Comparison of ENCODE assay signal across 8 cellular contexts in genomic region chr3:120741837-120742197, GRCh38. TPM values are rescaled to one million over a fixed set of nuclear protein-coding genes. Genes with fewer than 3 reads are reported as not detected.
A peak's percentile ranks its signal among the peaks of the same experiment; 100 is the strongest.
DNase-seq lines count a peak whose midpoint lies in the region; ATAC-seq and TF ChIP-seq lines count a peak whose summit lies in the region.

No MANE protein-coding gene starts in this region.

- peak overlapping the region; percentile 94; the same call in 1 of the 2 replicates for H3K27ac ChIP-seq in SK-N-MC
- peak overlapping the region; percentile 94 for H3K27ac ChIP-seq in rectal smooth muscle tissue (ENCODE audit: low read depth, low read length)

- H3K9ac ChIP-seq in SK-N-MC (ENCODE audit: insufficient read length) (peak overlapping the region; percentile 88), rectal smooth muscle tissue (ENCODE audit: low read length) (peak overlapping the region; percentile 89)

- H3K36me3 ChIP-seq in SK-N-MC (ENCODE audit: insufficient read depth, low read length) (peaks cover 18% of the 10 kb centered on the region), rectal smooth muscle tissue (ENCODE audit: control insufficient read depth, insufficient read depth, low read length) (no peaks in the 10 kb centered on the region)

- H3K4me1 ChIP-seq in rectal smooth muscle tissue (ENCODE audit: control insufficient read depth, insufficient read depth, low read length) = peaks cover 5% of the 10 kb centered on the region

- intact Hi-C loops in activated CD4-positive, alpha-beta T cell treated with anti-CD3 and anti-CD28 coated beads, Interleukin-2, amount 10 ng/mL, durations not matched to agents 24 days and 14 days (cut with micrococcal nuclease) = loop anchor here (1.0 to 2.0 kb wide), 6 partner anchors 33 to 647 kb away; partner anchors contain the start of genes GSK3B and NDUFB4

- H3K4me3 ChIP-seq in SK-N-MC (peak overlapping the region; percentile 93), fibroblast of pulmonary artery (replicated peaks; ENCODE audit: low read depth, low read length) (peak overlapping the region; percentile 98), rectal smooth muscle tissue (ENCODE audit: low read length) (peak overlapping the region; percentile 88)

- peaks cover 2% of the 10 kb centered on the region for H3K27me3 Mint-ChIP-seq in activated CD4-positive, alpha-beta T cell treated with anti-CD3 and anti-CD28 coated beads, Interleukin-2, amount 10 ng/mL, durations not matched to agents 24 days and 14 days

- H3K4me1 Mint-ChIP-seq in activated CD4-positive, alpha-beta T cell treated with anti-CD3 and anti-CD28 coated beads, Interleukin-2, amount 10 ng/mL, durations not matched to agents 24 days and 14 days = peaks cover 25% of the 10 kb centered on the region

- peak overlapping the region; percentile 98 for H3K27ac Mint-ChIP-seq in activated CD4-positive, alpha-beta T cell treated with anti-CD3 and anti-CD28 coated beads, Interleukin-2, amount 10 ng/mL, durations not matched to agents 24 days and 14 days

- H3K9me3 ChIP-seq in SK-N-MC (ENCODE audit: low read depth, low read length) = peaks cover 3% of the 10 kb centered on the region; the same call in 1 of the 2 replicates

- H3K9me3 Mint-ChIP-seq in activated CD4-positive, alpha-beta T cell treated with anti-CD3 and anti-CD28 coated beads, Interleukin-2, amount 10 ng/mL, durations not matched to agents 24 days and 14 days = no peaks in the 10 kb centered on the region

- peaks cover 27% of the 10 kb centered on the region for H3K36me3 Mint-ChIP-seq in activated CD4-positive, alpha-beta T cell treated with anti-CD3 and anti-CD28 coated beads, Interleukin-2, amount 10 ng/mL, durations not matched to agents 24 days and 14 days (ENCODE audit: low read depth)

- peak; percentile 23 for ATAC-seq in HG02938 (IDR thresholded peaks at IDR 0.05; ENCODE audit: unreplicated experiment)

- DNase-seq in activated CD4-positive, alpha-beta T cell treated with anti-CD3 and anti-CD28 coated beads, Interleukin-2, amount 10 ng/mL, durations not matched to agents 24 days and 14 days = no peak
- DNase-seq in activated CD4-positive, alpha-beta T cell treated with anti-CD3 and anti-CD28 coated beads, Interleukin-2, amount 50 U/mL, for 48 hours = no peak
- peak; percentile 14 for DNase-seq in SK-N-MC (ENCODE audit: low read depth, low spot score)
- DNase-seq in fibroblast of pulmonary artery (ENCODE audit: low read depth) = peak; percentile 51
- DNase-seq in NCI-H1105 (lab: John Stamatoyannopoulos, UW) = no peak
- no peak for DNase-seq in NCI-H510A (lab: John Stamatoyannopoulos, UW)

- TF ChIP-seq CTCF in fibroblast of pulmonary artery (IDR thresholded peaks at IDR 0.05; ENCODE audit: low read length, missing control alignments) = no peak

- H3K4me3 Mint-ChIP-seq in activated CD4-positive, alpha-beta T cell treated with anti-CD3 and anti-CD28 coated beads, Interleukin-2, amount 10 ng/mL, durations not matched to agents 24 days and 14 days = peak overlapping the region; percentile 97

- H3K27me3 ChIP-seq in rectal smooth muscle tissue (ENCODE audit: control insufficient read depth, insufficient read depth, low read length) = no peaks in the 10 kb centered on the region

RNA-seq across cellular contexts. Expression of gene RABL3, which starts 0.5 kb away (rescaled TPM):
- 27.6 and 29.3 TPM in 2 replicates for total RNA-seq in activated CD4-positive, alpha-beta T cell treated with anti-CD3 and anti-CD28 coated beads, Interleukin-2, amount 10 ng/mL, durations not matched to agents 24 days and 14 days

RNA-seq across cellular contexts. Expression of gene GTF2E1, which starts 0.7 kb away (rescaled TPM):
- total RNA-seq in activated CD4-positive, alpha-beta T cell treated with anti-CD3 and anti-CD28 coated beads, Interleukin-2, amount 10 ng/mL, durations not matched to agents 24 days and 14 days = 25.9 and 27.8 TPM in 2 replicates

RNA-seq across cellular contexts. Expression of gene HGD, which starts 59.8 kb away (rescaled TPM):
- 0.19 and 0.24 TPM in 2 replicates for total RNA-seq in activated CD4-positive, alpha-beta T cell treated with anti-CD3 and anti-CD28 coated beads, Interleukin-2, amount 10 ng/mL, durations not matched to agents 24 days and 14 days

Comparison
In these comparisons a context has a peak if more than half of its experiments do, and no peak if none do; other contexts are left out.
1. DNase-seq: peak in SK-N-MC (single experiment) and fibroblast of pulmonary artery (single experiment); none in activated CD4-positive, alpha-beta T cell treated with anti-CD3 and anti-CD28 coated beads, Interleukin-2, amount 10 ng/mL, durations not matched to agents 24 days and 14 days (single experiment), activated CD4-positive, alpha-beta T cell treated with anti-CD3 and anti-CD28 coated beads, Interleukin-2, amount 50 U/mL, for 48 hours (0 of 2), NCI-H1105 (single experiment) and NCI-H510A (single experiment).
2. Peak in every context shown above with its lines, with median percentiles within 50 percentile points of each other: H3K4me3 ChIP-seq.